ENCODE assay signal across 9 cellular contexts in genomic region chr11:57762235-57762866, GRCh38. TPM values are rescaled to one million over a fixed set of nuclear protein-coding genes. Genes with fewer than 3 reads are reported as not detected.
DNase-seq lines count a peak whose midpoint lies in the region; ATAC-seq and TF ChIP-seq lines count a peak whose summit lies in the region.
"Had no signal": no experiment of that assay in that cellular context is flagged by ENCODE, and none has a peak within 500 bp of the region (broad histone marks: within the 10 kb centered on the region; RNA-seq: fewer than 3 reads in every experiment).

No MANE protein-coding gene starts in this region.

- TF ChIP-seq EP300 in sigmoid colon (IDR thresholded peaks at IDR 0.05) = no peak

- H3K36me3 ChIP-seq in H7 (replicated peaks; ENCODE audit: control insufficient read depth, insufficient read depth, low read length) = no peaks in the 10 kb centered on the region; the same call in 1 of the 2 replicates
- H3K36me3 ChIP-seq in heart right ventricle = peaks cover 0 to 4% (median 0%) of the 10 kb centered on the region in 9 donors
- H3K36me3 ChIP-seq in sigmoid colon = no peaks in the 10 kb centered on the region

- H3K27ac Mint-ChIP-seq in T-helper 17 cell = no peak overlapping the region

- no peak for ATAC-seq in T-helper 17 cell
- peak in 4 of 8 donors; percentile 48 to 67 (median 61) for ATAC-seq in heart right ventricle
- ATAC-seq in HG03432 (IDR thresholded peaks at IDR 0.05; ENCODE audit: unreplicated experiment) = no peak

- H3K4me3 ChIP-seq in H7 (ENCODE audit: insufficient read depth, low read depth, low read length) = peak overlapping the region; percentile 87
- H3K4me3 ChIP-seq in heart right ventricle = peak overlapping the region; percentile 4 to 84 (median 70)
- H3K4me3 ChIP-seq in sigmoid colon = peak overlapping the region; percentile 58 to 63 (median 60)

- H3K27ac ChIP-seq in heart right ventricle = peak overlapping the region; percentile 59 to 98 (median 94)
- peak overlapping the region; percentile 87 to 94 (median 90) for H3K27ac ChIP-seq in sigmoid colon

- no peaks in the 10 kb centered on the region for H3K27me3 ChIP-seq in H7 (ENCODE audit: control insufficient read depth, insufficient read depth, low read length)
- H3K27me3 ChIP-seq in heart right ventricle = no peaks in the 10 kb centered on the region
- H3K27me3 ChIP-seq in sigmoid colon = no peaks in the 10 kb centered on the region

- no peaks in the 10 kb centered on the region for H3K36me3 Mint-ChIP-seq in T-helper 17 cell (ENCODE audit: low read depth)

- H3K9me3 ChIP-seq in T-helper 17 cell (ENCODE audit: control insufficient read depth, low read length, poor library complexity, severe bottlenecking) (no peaks in the 10 kb centered on the region), heart right ventricle (no peaks in the 10 kb centered on the region), sigmoid colon (no peaks in the 10 kb centered on the region)

- TF ChIP-seq CTCF in heart right ventricle (IDR thresholded peaks at IDR 0.05) = no peak
- no peak for TF ChIP-seq CTCF in sigmoid colon (IDR thresholded peaks at IDR 0.05)

- intact Hi-C loops in heart right ventricle (cut with DNase I) (loop anchor here in 8 of 10 donors (1.0 to 5.0 kb wide), 8 partner anchors 13 to 40 kb away; no protein-coding TSS in a partner anchor), sigmoid colon (cut with DNase I) (loop anchor here (2.0 to 5.0 kb wide), 4 partner anchors 16 to 95 kb away; partner anchors contain the start of genes MED19, TMX2 and ZDHHC5)

- WGBS in heart right ventricle, 2 donors = 1 to 3% methylated on average over 9 of the region's 9 CpGs
- WGBS in sigmoid colon, 2 donors = 4 to 10% methylated on average over 9 of the region's 9 CpGs

- H3K27me3 Mint-ChIP-seq in T-helper 17 cell = no peaks in the 10 kb centered on the region

- no peak for TF ChIP-seq POLR2A in sigmoid colon (IDR thresholded peaks at IDR 0.05)

- peaks cover 11% of the 10 kb centered on the region for H3K4me1 Mint-ChIP-seq in T-helper 17 cell

- H3K4me1 ChIP-seq in heart right ventricle = peaks cover 10 to 42% (median 35%) of the 10 kb centered on the region in 9 donors
- H3K4me1 ChIP-seq in sigmoid colon = peaks cover 0 to 37% (median 36%) of the 10 kb centered on the region in 4 donors

- H3K4me3 Mint-ChIP-seq in T-helper 17 cell = peak overlapping the region; percentile 31

- DNase-seq in H7 (no peak), T-helper 17 cell (no peak), heart right ventricle (no peak), sigmoid colon (no peak), cerebellum (ENCODE audit: low spot score) (no peak), A172 (ENCODE audit: low spot score) (no peak)
- DNase-seq in stimulated activated CD4-positive, alpha-beta T cell treated with anti-CD3 and anti-CD28 coated beads, Interleukin-4, amount 100 ng/mL, for 4 hours = no peak

RNA-seq across cellular contexts. Expression of gene CTNND1, which starts 0.7 kb away (rescaled TPM):
- total RNA-seq in H7 (2014; rRNA removed; shearing (Covaris generic)) = 108 and 118 TPM in 2 replicates
- 10 to 100 TPM in 1 of 2 donors, 1 to 10 TPM in 1; 9.9 to 14.1 TPM for total RNA-seq in T-helper 17 cell
- 10 to 100 TPM; 56.7 to 85.6 (median 65.2) TPM for total RNA-seq in heart right ventricle
- 10 to 100 TPM; 28.9 to 30.7 TPM for polyA plus RNA-seq in heart right ventricle
- 100 to 1,000 TPM in 1 of 4 donors, 10 to 100 TPM in 3; 66.0 to 102 (median 86.9) TPM for total RNA-seq in sigmoid colon
- polyA plus RNA-seq in sigmoid colon = 100 to 1,000 TPM in 1 of 3 donors, 10 to 100 TPM in 2; 84.7 to 132 (median 99.9) TPM
- total RNA-seq in cerebellum = 153 TPM
- total RNA-seq in A172 (2014; rRNA removed; shearing (Covaris generic)) = 66.9 and 70.8 TPM in 2 replicates

RNA-seq across cellular contexts. Expression of gene BTBD18, which starts 10.7 kb away (rescaled TPM):
- not detected in 2 replicates for total RNA-seq in H7 (2014; rRNA removed; shearing (Covaris generic))
- total RNA-seq in T-helper 17 cell = not detected
- total RNA-seq in heart right ventricle = not detected
- not detected for polyA plus RNA-seq in heart right ventricle
- total RNA-seq in sigmoid colon = not detected
- under 1 TPM in 1 of 3 donors, not detected in 2; 0.03 TPM for polyA plus RNA-seq in sigmoid colon
- not detected for total RNA-seq in cerebellum
- total RNA-seq in A172 (2014; rRNA removed; shearing (Covaris generic)) = not detected in 2 replicates
- total RNA-seq: renal cortical epithelial cell had no signal

RNA-seq across cellular contexts. Expression of gene SELENOH, which starts 21.1 kb away (rescaled TPM):
- total RNA-seq in H7 (2014; rRNA removed; shearing (Covaris generic)) = 200 and 246 TPM in 2 replicates
- total RNA-seq in T-helper 17 cell = 10 to 100 TPM; 70.0 to 72.6 TPM
- 10 to 100 TPM; 69.8 to 99.0 (median 77.5) TPM for total RNA-seq in heart right ventricle
- 10 to 100 TPM; 76.8 to 93.7 TPM for polyA plus RNA-seq in heart right ventricle
- total RNA-seq in sigmoid colon = 100 to 1,000 TPM; 130 to 188 (median 132) TPM
- 100 to 1,000 TPM; 149 to 180 (median 156) TPM for polyA plus RNA-seq in sigmoid colon
- 35.3 TPM for total RNA-seq in cerebellum
- 235 and 274 TPM in 2 replicates for total RNA-seq in A172 (2014; rRNA removed; shearing (Covaris generic))

RNA-seq across cellular contexts. Expression of gene TMX2, which starts 50.0 kb away (rescaled TPM):
- total RNA-seq in H7 (2014; rRNA removed; shearing (Covaris generic)) = 75.3 and 93.9 TPM in 2 replicates
- total RNA-seq in T-helper 17 cell (10 to 100 TPM; 38.3 to 44.0 TPM), heart right ventricle (100 to 1,000 TPM in 1 of 10 donors, 10 to 100 TPM in 9; 58.7 to 103 (median 69.0) TPM), sigmoid colon (10 to 100 TPM; 29.1 to 47.8 (median 40.7) TPM), cerebellum (57.3 TPM)
- polyA plus RNA-seq in heart right ventricle (100 to 1,000 TPM in 1 of 2 donors, 10 to 100 TPM in 1; 45.4 to 105 TPM), sigmoid colon (100 to 1,000 TPM in 1 of 3 donors, 10 to 100 TPM in 2; 25.2 to 136 (median 26.8) TPM)
- 102 and 119 TPM in 2 replicates for total RNA-seq in A172 (2014; rRNA removed; shearing (Covaris generic))

RNA-seq across cellular contexts. Expression of gene MED19, which starts 50.3 kb away (rescaled TPM):
- total RNA-seq in H7 (2014; rRNA removed; shearing (Covaris generic)) = 17.9 and 19.1 TPM in 2 replicates
- total RNA-seq in T-helper 17 cell (10 to 100 TPM; 16.6 to 18.1 TPM), heart right ventricle (1 to 10 TPM; 5.2 to 9.7 (median 8.4) TPM), sigmoid colon (10 to 100 TPM in 3 of 4 donors, 1 to 10 TPM in 1; 8.3 to 14.9 (median 12.8) TPM), cerebellum (15.3 TPM)
- polyA plus RNA-seq in heart right ventricle (10 to 100 TPM in 1 of 2 donors, 1 to 10 TPM in 1; 5.2 to 18.3 TPM), sigmoid colon (10 to 100 TPM; 14.4 to 18.5 (median 16.3) TPM)
- 21.2 and 30.4 TPM in 2 replicates for total RNA-seq in A172 (2014; rRNA removed; shearing (Covaris generic))
